18 cellular contexts compared by ENCODE assay signal in genomic region chr17:31744541-31744951, GRCh38.
DNase-seq lines count a peak whose midpoint lies in the region; ATAC-seq, FAIRE-seq and TF ChIP-seq lines count a peak whose summit lies in the region.
"Had no signal": no experiment of that assay in that cellular context is flagged by ENCODE, and none has a peak within 500 bp of the region (broad histone marks: within the 10 kb centered on the region; RNA-seq: fewer than 3 reads in every experiment).

No MANE protein-coding gene starts in this region.

- TF ChIP-seq CTCF in left ventricle myocardium inferior (IDR thresholded peaks at IDR 0.05; ENCODE audit: borderline replicate concordance), result no peak

- peak; percentile 41 for ATAC-seq in SK-N-SH treated with all-trans-retinoic acid at 6 μM for 48 hours
- no peak for ATAC-seq in HG03520 (IDR thresholded peaks at IDR 0.05; ENCODE audit: unreplicated experiment)
- no peak for ATAC-seq in HG02938 (IDR thresholded peaks at IDR 0.05; ENCODE audit: unreplicated experiment)
- ATAC-seq: activated CD8-positive, alpha-beta T cell treated with anti-CD3 and anti-CD28 coated beads, Interleukin-2, amount 10 ng/mL, durations not matched to agents 7 days and 5 days; gastrocnemius medialis; right lobe of liver; WTC11 had no signal

- DNase-seq in HTR-8/SVneo (ENCODE audit: insufficient read length, low spot score), result no peak
- DNase-seq in left ventricle myocardium inferior, result no peak
- DNase-seq in NCI-H524 (lab: John Stamatoyannopoulos, UW), result no peak
- DNase-seq: activated CD8-positive, alpha-beta T cell treated with anti-CD3 and anti-CD28 coated beads, Interleukin-2, amount 10 ng/mL, durations not matched to agents 7 days and 5 days; AML-193; caudate nucleus; gastrocnemius medialis; H9; NCI-H748 treated with DMSO at 0.1 percent for 48 hours; right lobe of liver; stimulated activated CD4-positive, alpha-beta T cell treated with anti-CD3 and anti-CD28 coated beads, Interleukin-2, amount 100 ng/mL, for 24 hours; substantia nigra; T-helper 1 cell had no signal

- H3K27me3 ChIP-seq in left ventricle myocardium inferior (ENCODE audit: low read depth) (no peaks in the 10 kb centered on the region), stomach smooth muscle (ENCODE audit: control insufficient read depth in 1 of 2, insufficient read depth in 2 of 2, low read length in 2 of 2) (no peaks in the 10 kb centered on the region)
- H3K27me3 ChIP-seq: gastrocnemius medialis, right lobe of liver had no signal

- intact Hi-C loops in left ventricle myocardium inferior (cut with micrococcal nuclease), result no loop called here

- H3K9me3 ChIP-seq in left ventricle myocardium inferior (replicated peaks), result no peaks in the 10 kb centered on the region
- H3K9me3 ChIP-seq in stomach smooth muscle (ENCODE audit: control insufficient read depth in 2 of 2, low read length in 2 of 2), result no peaks in the 10 kb centered on the region
- H3K9me3 ChIP-seq: gastrocnemius medialis, right lobe of liver had no signal

- H3K4me3 ChIP-seq in left ventricle myocardium inferior (no peak overlapping the region), stomach smooth muscle (ENCODE audit: low read length in 2 of 2) (peak overlapping the region in 1 of 2 donors; percentile 3)
- H3K4me3 ChIP-seq: gastrocnemius medialis, right lobe of liver had no signal

- peak; percentile 16 for FAIRE-seq in HTR-8/SVneo (lab: Jason Lieb, UNC)

- H3K4me1 ChIP-seq in left ventricle myocardium inferior, result peaks cover 66% of the 10 kb centered on the region
- H3K4me1 ChIP-seq in stomach smooth muscle (ENCODE audit: control insufficient read depth, insufficient read depth, low read length), result peaks cover 56% of the 10 kb centered on the region

- H3K27ac ChIP-seq in left ventricle myocardium inferior (replicated peaks) (peak overlapping the region; percentile 72), stomach smooth muscle (ENCODE audit: low read length) (peak overlapping the region; percentile 31)
- H3K27ac ChIP-seq: gastrocnemius medialis, right lobe of liver had no signal

- no peaks in the 10 kb centered on the region for H3K36me3 ChIP-seq in left ventricle myocardium inferior
- H3K36me3 ChIP-seq in stomach smooth muscle (ENCODE audit: control insufficient read depth in 2 of 2, insufficient read depth in 2 of 2, low read length in 2 of 2), result no peaks in the 10 kb centered on the region
- H3K36me3 ChIP-seq: gastrocnemius medialis, right lobe of liver had no signal

- H3K9ac ChIP-seq in stomach smooth muscle (ENCODE audit: low read length in 2 of 2), result no peak overlapping the region

TF ChIP-seq in SK-N-SH treated with all-trans-retinoic acid at 6 μM for 48 hours, 23 proteins besides CTCF, POLR2A, EP300 and RAD21:
- TF ChIP-seq ESRRG (CRISPR knock-in tag; IDR thresholded peaks at IDR 0.05) (no peak), ZFP3 (CRISPR knock-in tag; IDR thresholded peaks at IDR 0.05) (no peak), RARB (CRISPR knock-in tag; IDR thresholded peaks at IDR 0.05) (no peak), ZNF70 (CRISPR knock-in tag; IDR thresholded peaks at IDR 0.05) (no peak), ZFP30 (CRISPR knock-in tag; IDR thresholded peaks at IDR 0.05) (no peak), CSRNP3 (CRISPR knock-in tag; IDR thresholded peaks at IDR 0.05) (no peak), CSDC2 (CRISPR knock-in tag; IDR thresholded peaks at IDR 0.05) (no peak), GLIS3 (CRISPR knock-in tag; IDR thresholded peaks at IDR 0.05) (no peak), CREB5 (CRISPR knock-in tag; IDR thresholded peaks at IDR 0.05; ENCODE audit: low read depth) (no peak), OSR1 (CRISPR knock-in tag; IDR thresholded peaks at IDR 0.05) (no peak), ZNF8 (CRISPR knock-in tag; IDR thresholded peaks at IDR 0.05) (no peak)
- TF ChIP-seq, protein P1, sequence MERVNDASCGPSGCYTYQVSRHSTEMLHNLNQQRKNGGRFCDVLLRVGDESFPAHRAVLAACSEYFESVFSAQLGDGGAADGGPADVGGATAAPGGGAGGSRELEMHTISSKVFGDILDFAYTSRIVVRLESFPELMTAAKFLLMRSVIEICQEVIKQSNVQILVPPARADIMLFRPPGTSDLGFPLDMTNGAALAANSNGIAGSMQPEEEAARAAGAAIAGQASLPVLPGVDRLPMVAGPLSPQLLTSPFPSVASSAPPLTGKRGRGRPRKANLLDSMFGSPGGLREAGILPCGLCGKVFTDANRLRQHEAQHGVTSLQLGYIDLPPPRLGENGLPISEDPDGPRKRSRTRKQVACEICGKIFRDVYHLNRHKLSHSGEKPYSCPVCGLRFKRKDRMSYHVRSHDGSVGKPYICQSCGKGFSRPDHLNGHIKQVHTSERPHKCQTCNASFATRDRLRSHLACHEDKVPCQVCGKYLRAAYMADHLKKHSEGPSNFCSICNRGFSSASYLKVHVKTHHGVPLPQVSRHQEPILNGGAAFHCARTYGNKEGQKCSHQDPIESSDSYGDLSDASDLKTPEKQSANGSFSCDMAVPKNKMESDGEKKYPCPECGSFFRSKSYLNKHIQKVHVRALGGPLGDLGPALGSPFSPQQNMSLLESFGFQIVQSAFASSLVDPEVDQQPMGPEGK (CRISPR knock-in tag; IDR thresholded peaks at IDR 0.05; ENCODE audit: borderline replicate concordance), result no peak
- TF ChIP-seq, protein P2, sequence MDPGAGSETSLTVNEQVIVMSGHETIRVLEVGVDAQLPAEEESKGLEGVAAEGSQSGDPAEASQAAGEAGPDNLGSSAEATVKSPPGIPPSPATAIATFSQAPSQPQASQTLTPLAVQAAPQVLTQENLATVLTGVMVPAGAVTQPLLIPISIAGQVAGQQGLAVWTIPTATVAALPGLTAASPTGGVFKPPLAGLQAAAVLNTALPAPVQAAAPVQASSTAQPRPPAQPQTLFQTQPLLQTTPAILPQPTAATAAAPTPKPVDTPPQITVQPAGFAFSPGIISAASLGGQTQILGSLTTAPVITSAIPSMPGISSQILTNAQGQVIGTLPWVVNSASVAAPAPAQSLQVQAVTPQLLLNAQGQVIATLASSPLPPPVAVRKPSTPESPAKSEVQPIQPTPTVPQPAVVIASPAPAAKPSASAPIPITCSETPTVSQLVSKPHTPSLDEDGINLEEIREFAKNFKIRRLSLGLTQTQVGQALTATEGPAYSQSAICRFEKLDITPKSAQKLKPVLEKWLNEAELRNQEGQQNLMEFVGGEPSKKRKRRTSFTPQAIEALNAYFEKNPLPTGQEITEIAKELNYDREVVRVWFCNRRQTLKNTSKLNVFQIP (CRISPR knock-in tag; IDR thresholded peaks at IDR 0.05; ENCODE audit: borderline replicate concordance, low read depth), result no peak
